In the genomic region with DNA sequence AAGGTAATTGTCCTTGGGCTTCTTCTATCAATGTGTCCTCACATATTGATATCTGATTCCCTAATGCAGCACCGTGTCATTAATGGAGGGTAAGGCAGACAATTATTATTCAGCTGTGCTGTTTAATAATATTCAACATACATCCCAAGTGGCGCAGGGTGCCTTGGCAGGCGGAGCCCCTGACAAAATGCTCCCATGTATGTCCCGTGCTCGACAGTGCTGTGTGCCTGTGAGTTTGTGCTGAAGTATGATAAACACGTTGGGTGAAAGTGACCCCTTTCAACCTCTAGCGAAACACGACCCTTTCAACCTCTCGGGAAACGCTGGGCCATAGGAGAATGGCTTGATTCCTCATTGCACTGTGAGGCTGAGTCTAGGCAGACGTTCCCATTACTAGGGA, we compare ENCODE assay signal across 2 cellular contexts.
TF ChIP-seq lines count a peak whose summit lies in the region.

No MANE protein-coding gene starts in this region.

TF ChIP-seq in A549, 52 proteins besides CTCF, POLR2A, EP300 and RAD21 (continued from another document):
- TF ChIP-seq SMC3 (IDR thresholded peaks at IDR 0.05) (no peak), HOXB13 (CRISPR knock-in tag; IDR thresholded peaks at IDR 0.05; ENCODE audit: low read depth) (no peak)

TF ChIP-seq in HEK293, 187 proteins besides CTCF, POLR2A, EP300 and RAD21 (continued from another document):
- no peak for TF ChIP-seq ZNF624 (tag by site-specific recombination; IDR thresholded peaks at IDR 0.05)
